ENCODE assay signal across 2 cellular contexts in genomic region chr20:22383156-22383555, GRCh38.
TF ChIP-seq lines count a peak whose summit lies in the region.

No MANE protein-coding gene starts in this region.

TF ChIP-seq in SK-N-SH, 30 proteins besides CTCF, POLR2A, EP300 and RAD21 (continued from another document):
- TF ChIP-seq, protein P1, sequence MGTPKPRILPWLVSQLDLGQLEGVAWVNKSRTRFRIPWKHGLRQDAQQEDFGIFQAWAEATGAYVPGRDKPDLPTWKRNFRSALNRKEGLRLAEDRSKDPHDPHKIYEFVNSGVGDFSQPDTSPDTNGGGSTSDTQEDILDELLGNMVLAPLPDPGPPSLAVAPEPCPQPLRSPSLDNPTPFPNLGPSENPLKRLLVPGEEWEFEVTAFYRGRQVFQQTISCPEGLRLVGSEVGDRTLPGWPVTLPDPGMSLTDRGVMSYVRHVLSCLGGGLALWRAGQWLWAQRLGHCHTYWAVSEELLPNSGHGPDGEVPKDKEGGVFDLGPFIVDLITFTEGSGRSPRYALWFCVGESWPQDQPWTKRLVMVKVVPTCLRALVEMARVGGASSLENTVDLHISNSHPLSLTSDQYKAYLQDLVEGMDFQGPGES (IDR thresholded peaks at IDR 0.05; ENCODE audit: low read depth, low read length), result no peak

TF ChIP-seq in SK-N-SH treated with all-trans-retinoic acid at 6 μM for 48 hours, 23 proteins besides CTCF, POLR2A, EP300 and RAD21 (continued from another document):
- TF ChIP-seq ARNTL (CRISPR knock-in tag; IDR thresholded peaks at IDR 0.05; ENCODE audit: borderline replicate concordance, low read depth) (no peak), ZC3H10 (CRISPR knock-in tag; IDR thresholded peaks at IDR 0.05) (no peak), BACH2 (CRISPR knock-in tag; IDR thresholded peaks at IDR 0.05; ENCODE audit: borderline replicate concordance) (no peak), ZFP3 (CRISPR knock-in tag; IDR thresholded peaks at IDR 0.05) (no peak), ZFP30 (CRISPR knock-in tag; IDR thresholded peaks at IDR 0.05) (no peak)
